In genomic region chr1:68174173-68175113, GRCh38 we compare ENCODE assay signal across 8 cellular contexts. TPM values are rescaled to one million over a fixed set of nuclear protein-coding genes. Genes with fewer than 3 reads are reported as not detected.
A peak's percentile ranks its signal among the peaks of the same experiment; 100 is the strongest.
DNase-seq lines count a peak whose midpoint lies in the region; ATAC-seq, FAIRE-seq and TF ChIP-seq lines count a peak whose summit lies in the region.

No MANE protein-coding gene starts in this region.

- TF ChIP-seq POLR2A in GM12891 (IDR thresholded peaks at IDR 0.05; ENCODE audit: low read depth, low read length), result no peak

- peaks cover 8% of the 10 kb centered on the region for H3K79me2 ChIP-seq in trophoblast cell (ENCODE audit: control insufficient read depth, insufficient read depth, low read length, poor library complexity)

- H3K36me3 ChIP-seq in trophoblast cell (ENCODE audit: control insufficient read depth in 1 of 2, insufficient read depth in 2 of 2, low read length in 2 of 2), result peaks cover 0 to 12% of the 10 kb centered on the region in 2 experiments

- no peak overlapping the region for H3K14ac ChIP-seq in trophoblast cell (ENCODE audit: low read length)

- no CpG with 5 or more reads among the region's 12 CpGs for WGBS in trophoblast cell (ENCODE audit: extremely low coverage, insufficient coverage, insufficient read length)

- H3K18ac ChIP-seq in trophoblast cell (ENCODE audit: low read length), result peak overlapping the region; percentile 54

- peak overlapping the region; percentile 46 for H2BK12ac ChIP-seq in trophoblast cell (ENCODE audit: low read length)

- H3K9me3 ChIP-seq in trophoblast cell (ENCODE audit: insufficient read depth, low read depth, low read length), result no peaks in the 10 kb centered on the region

- H4K12ac ChIP-seq in trophoblast cell (ENCODE audit: low read depth, low read length), result no peak overlapping the region

- no peak overlapping the region for H3K4me2 ChIP-seq in trophoblast cell (ENCODE audit: low read length)

- no peak overlapping the region for H2BK120ac ChIP-seq in trophoblast cell (ENCODE audit: insufficient read depth, low read length, poor library complexity)

- no peak overlapping the region for H3K23ac ChIP-seq in trophoblast cell (ENCODE audit: low read length)

- peak overlapping the region; percentile 46 for H3K27ac ChIP-seq in trophoblast cell (ENCODE audit: low read depth, low read length)

- peaks cover 16 to 22% of the 10 kb centered on the region in 2 experiments for H3K4me1 ChIP-seq in trophoblast cell (ENCODE audit: control insufficient read depth in 1 of 2, insufficient read depth in 2 of 2, low read length in 2 of 2)

- no peaks in the 10 kb centered on the region for H3K27me3 ChIP-seq in trophoblast cell (ENCODE audit: insufficient read depth, low read length)

- DNase-seq in EL, result peak; percentile 97
- DNase-seq in RPMI8226, result peak; percentile 14
- DNase-seq in fibroblast of peridontal ligament (ENCODE audit: extremely low read depth), result peak; percentile 99
- peak; percentile 57 to 75 for DNase-seq in trophoblast cell
- DNase-seq in GM12891 (ENCODE audit: insufficient read length, low spot score), result no peak
- DNase-seq in activated CD4-positive, CD25-positive, alpha-beta regulatory T cell (lab: John Stamatoyannopoulos, UW), result no peak

- H4K91ac ChIP-seq in trophoblast cell (ENCODE audit: low read depth, low read length), result no peak overlapping the region

- no peak overlapping the region for H2AFZ ChIP-seq in trophoblast cell (ENCODE audit: insufficient read depth, low read length, poor library complexity)

- peak overlapping the region; percentile 13 for H4K8ac ChIP-seq in trophoblast cell (ENCODE audit: low read depth, low read length)

- peak overlapping the region; percentile 22 for H2AK5ac ChIP-seq in trophoblast cell (ENCODE audit: low read length)

- no peak overlapping the region for H3K4me3 ChIP-seq in trophoblast cell (ENCODE audit: low read depth, low read length)

- H3K9ac ChIP-seq in trophoblast cell (ENCODE audit: low read length), result no peak overlapping the region

- no peak for ATAC-seq in HG03139 (IDR thresholded peaks at IDR 0.05; ENCODE audit: unreplicated experiment)
- ATAC-seq in GM19324 (IDR thresholded peaks at IDR 0.05; ENCODE audit: low FRiP score, unreplicated experiment), result no peak

- H3K79me1 ChIP-seq in trophoblast cell (ENCODE audit: low read length), result peaks cover 4% of the 10 kb centered on the region

- peak overlapping the region; percentile 36 for H3K4ac ChIP-seq in trophoblast cell (ENCODE audit: low read depth, low read length)

- H2BK5ac ChIP-seq in trophoblast cell (ENCODE audit: low read depth, low read length, poor library complexity), result peak overlapping the region; percentile 16

- FAIRE-seq in GM12891 (lab: Jason Lieb, UNC), result no peak

TF ChIP-seq in GM12891, 5 proteins besides CTCF, POLR2A, EP300 and RAD21:
- TF ChIP-seq SPI1 (IDR thresholded peaks at IDR 0.05; ENCODE audit: low read depth, low read length) (no peak), PAX5 (IDR thresholded peaks at IDR 0.05; ENCODE audit: insufficient read depth, low read length, severe bottlenecking) (no peak), POU2F2 (IDR thresholded peaks at IDR 0.05; ENCODE audit: low read depth, low read length) (no peak), TAF1 (IDR thresholded peaks at IDR 0.05; ENCODE audit: low read depth, low read length) (no peak), POLR2AphosphoS5 (IDR thresholded peaks at IDR 0.05; ENCODE audit: low read depth, low read length) (no peak)

RNA-seq across cellular contexts. Expression of gene WLS, which starts 57.9 kb away (rescaled TPM):
- polyA plus RNA-seq in trophoblast cell (2013), result 633 and 667 TPM in 2 replicates
- 0.09 TPM for polyA plus RNA-seq in GM12891 (2012; ENCODE audit: low read depth, missing spikeins)

Comparison
In these comparisons a context has a peak if more than half of its experiments do, and no peak if none do; other contexts are left out.
1. DNase-seq: peak in EL (single experiment), RPMI8226 (single experiment), fibroblast of peridontal ligament (single experiment) and trophoblast cell (2 of 2); none in GM12891 (single experiment) and activated CD4-positive, CD25-positive, alpha-beta regulatory T cell (0 of 4).